In genomic region chr10:125225051-125225450, GRCh38 we compare ENCODE assay signal across 32 cellular contexts.
"Had no signal": no experiment of that assay in that cellular context is flagged by ENCODE, and none has a peak within 500 bp of the region (broad histone marks: within the 10 kb centered on the region; RNA-seq: fewer than 3 reads in every experiment).

No MANE protein-coding gene starts in this region.

- H3K27ac Mint-ChIP-seq: activated CD4-positive, alpha-beta memory T cell treated with anti-CD3 and anti-CD28 coated beads for 36 hours; activated CD4-positive, alpha-beta T cell treated with anti-CD3 and anti-CD28 coated beads for 36 hours; activated CD4-positive, alpha-beta T cell treated with anti-CD3 and anti-CD28 coated beads, Interleukin-2, amount 10 ng/mL, durations not matched to agents 24 days and 14 days; activated CD8-positive, alpha-beta memory T cell treated with anti-CD3 and anti-CD28 coated beads, Interleukin-2, amount 10 ng/mL, durations not matched to agents 7 days and 5 days; activated CD8-positive, alpha-beta T cell treated with anti-CD3 and anti-CD28 coated beads, Interleukin-2, amount 10 ng/mL, durations not matched to agents 7 days and 5 days; activated naive CD4-positive, alpha-beta T cell treated with anti-CD3 and anti-CD28 coated beads for 36 hours; activated naive CD4-positive, alpha-beta T cell treated with anti-CD3 and anti-CD28 coated beads, Interleukin-2, amount 50 U/mL, for 24 hours; activated naive CD8-positive, alpha-beta T cell treated with anti-CD3 and anti-CD28 coated beads for 36 hours; activated naive CD8-positive, alpha-beta T cell treated with anti-CD3 and anti-CD28 coated beads, Interleukin-2, amount 50 U/mL, for 24 hours; activated T-helper 1 cell treated with anti-CD3 and anti-CD28 coated beads, Interleukin-12 subunit alpha, Interleukin-12 subunit beta, Interleukin-2, Interleukin-4 antibody, amounts not matched to agents 30 ng/mL and 10 ng/mL and 1 ng/mL, durations not matched to agents 14 hours and 24 hours and 36 hours; activated T-helper 2 cell treated with anti-CD3 and anti-CD28 coated beads, Interferon-gamma antibody, Interleukin-2, Interleukin-4, amounts not matched to agents 10 μg/mL and 5 μg/mL and 100 μg/mL, durations not matched to agents 14 hours and 24 hours and 36 hours; dendritic cell treated with granulocyte-macrophage colony-stimulating factor and Interleukin-4, amounts not matched to agents 40 ng/mL and 50 ng/mL, for 4 days had no signal

- H3K9me3 Mint-ChIP-seq: activated naive CD4-positive, alpha-beta T cell treated with anti-CD3 and anti-CD28 coated beads, Interleukin-2, amount 50 U/mL, for 24 hours; activated naive CD8-positive, alpha-beta T cell treated with anti-CD3 and anti-CD28 coated beads, Interleukin-2, amount 50 U/mL, for 24 hours; brain; central memory CD8-positive, alpha-beta T cell had no signal

- H3K36me3 Mint-ChIP-seq: activated CD4-positive, alpha-beta memory T cell treated with anti-CD3 and anti-CD28 coated beads for 36 hours; activated CD8-positive, alpha-beta memory T cell treated with anti-CD3 and anti-CD28 coated beads, Interleukin-2, amount 10 ng/mL, durations not matched to agents 7 days and 5 days; activated naive CD4-positive, alpha-beta T cell treated with anti-CD3 and anti-CD28 coated beads, Interleukin-2, amount 50 U/mL, for 24 hours; activated naive CD8-positive, alpha-beta T cell treated with anti-CD3 and anti-CD28 coated beads for 36 hours; brain had no signal

- H3K4me3 Mint-ChIP-seq: activated CD4-positive, alpha-beta memory T cell treated with anti-CD3 and anti-CD28 coated beads for 36 hours; activated CD4-positive, alpha-beta T cell treated with anti-CD3 and anti-CD28 coated beads for 36 hours; activated CD4-positive, alpha-beta T cell treated with anti-CD3 and anti-CD28 coated beads, Interleukin-2, amount 10 ng/mL, durations not matched to agents 24 days and 14 days; activated CD8-positive, alpha-beta memory T cell treated with anti-CD3 and anti-CD28 coated beads, Interleukin-2, amount 10 ng/mL, durations not matched to agents 7 days and 5 days; activated CD8-positive, alpha-beta T cell treated with anti-CD3 and anti-CD28 coated beads, Interleukin-2, amount 10 ng/mL, durations not matched to agents 7 days and 5 days; activated naive CD4-positive, alpha-beta T cell treated with anti-CD3 and anti-CD28 coated beads for 36 hours; activated naive CD4-positive, alpha-beta T cell treated with anti-CD3 and anti-CD28 coated beads, Interleukin-2, amount 50 U/mL, for 24 hours; activated naive CD8-positive, alpha-beta T cell treated with anti-CD3 and anti-CD28 coated beads for 36 hours; activated naive CD8-positive, alpha-beta T cell treated with anti-CD3 and anti-CD28 coated beads, Interleukin-2, amount 50 U/mL, for 24 hours; activated T-helper 1 cell treated with anti-CD3 and anti-CD28 coated beads, Interleukin-12 subunit alpha, Interleukin-12 subunit beta, Interleukin-2, Interleukin-4 antibody, amounts not matched to agents 30 ng/mL and 10 ng/mL and 1 ng/mL, durations not matched to agents 14 hours and 24 hours and 36 hours; brain; central memory CD8-positive, alpha-beta T cell; dendritic cell treated with granulocyte-macrophage colony-stimulating factor and Interleukin-4, amounts not matched to agents 40 ng/mL and 50 ng/mL, for 4 days had no signal

- H3K27me3 ChIP-seq: ascending aorta, breast epithelium, foreskin keratinocyte, gastrocnemius medialis had no signal

- H3K4me3 ChIP-seq: ascending aorta, breast epithelium, coronary artery, dorsolateral prefrontal cortex, esophagus muscularis mucosa, gastrocnemius medialis, heart left ventricle had no signal

- H3K4me1 ChIP-seq: ascending aorta, breast epithelium, esophagus muscularis mucosa, foreskin keratinocyte, gastrocnemius medialis, heart left ventricle had no signal

- H3K9me3 ChIP-seq: ascending aorta, breast epithelium, esophagus muscularis mucosa, gastrocnemius medialis, heart left ventricle had no signal

- H3K4me1 Mint-ChIP-seq: activated CD4-positive, alpha-beta T cell treated with anti-CD3 and anti-CD28 coated beads for 36 hours; activated CD4-positive, alpha-beta T cell treated with anti-CD3 and anti-CD28 coated beads, Interleukin-2, amount 10 ng/mL, durations not matched to agents 24 days and 14 days; activated CD8-positive, alpha-beta memory T cell treated with anti-CD3 and anti-CD28 coated beads, Interleukin-2, amount 10 ng/mL, durations not matched to agents 7 days and 5 days; activated naive CD4-positive, alpha-beta T cell treated with anti-CD3 and anti-CD28 coated beads, Interleukin-2, amount 50 U/mL, for 24 hours; activated naive CD8-positive, alpha-beta T cell treated with anti-CD3 and anti-CD28 coated beads for 36 hours; activated naive CD8-positive, alpha-beta T cell treated with anti-CD3 and anti-CD28 coated beads, Interleukin-2, amount 50 U/mL, for 24 hours; central memory CD8-positive, alpha-beta T cell had no signal

- DNase-seq: activated CD4-positive, alpha-beta memory T cell treated with anti-CD3 and anti-CD28 coated beads for 36 hours; activated CD4-positive, alpha-beta T cell treated with anti-CD3 and anti-CD28 coated beads for 36 hours; activated CD4-positive, alpha-beta T cell treated with anti-CD3 and anti-CD28 coated beads, Interleukin-2, amount 10 ng/mL, durations not matched to agents 24 days and 14 days; activated CD4-positive, CD25-positive, alpha-beta regulatory T cell; activated CD4-positive, CD25-positive, alpha-beta regulatory T cell treated with anti-CD3 and anti-CD28 coated beads, Interleukin-2, amount 50 U/mL, for 72 hours; activated CD8-positive, alpha-beta memory T cell treated with anti-CD3 and anti-CD28 coated beads, Interleukin-2, amount 10 ng/mL, durations not matched to agents 7 days and 5 days; activated CD8-positive, alpha-beta memory T cell treated with anti-CD3 and anti-CD28 coated beads, Interleukin-2, amount 50 U/mL, for 4 hours; activated CD8-positive, alpha-beta T cell treated with anti-CD3 and anti-CD28 coated beads, Interleukin-2, amount 10 ng/mL, durations not matched to agents 7 days and 5 days; activated effector memory CD4-positive, alpha-beta T cell treated with anti-CD3 and anti-CD28 coated beads, Interleukin-2, amount 50 U/mL, for 16 hours; activated naive CD4-positive, alpha-beta T cell treated with anti-CD3 and anti-CD28 coated beads for 36 hours; activated naive CD8-positive, alpha-beta T cell treated with anti-CD3 and anti-CD28 coated beads for 36 hours; activated naive CD8-positive, alpha-beta T cell treated with anti-CD3 and anti-CD28 coated beads, Interleukin-2, amount 50 U/mL, for 24 hours; activated T-cell treated with anti-CD3 and anti-CD28 coated beads, Interleukin-2, amount 50 U/mL, for 1 hour; activated T-cell treated with anti-CD3 and anti-CD28 coated beads, Interleukin-2, amount 50 U/mL, for 48 hours; dorsolateral prefrontal cortex; effector memory CD4-positive, alpha-beta T cell; erythroblast; foreskin keratinocyte; gastrocnemius medialis; glutamatergic neuron; heart left ventricle; T-helper 2 cell had no signal

- H3K36me3 ChIP-seq: ascending aorta, breast epithelium, esophagus muscularis mucosa, gastrocnemius medialis, heart left ventricle had no signal

- H3K27me3 Mint-ChIP-seq: activated CD4-positive, alpha-beta T cell treated with anti-CD3 and anti-CD28 coated beads, Interleukin-2, amount 10 ng/mL, durations not matched to agents 24 days and 14 days; activated CD8-positive, alpha-beta memory T cell treated with anti-CD3 and anti-CD28 coated beads, Interleukin-2, amount 10 ng/mL, durations not matched to agents 7 days and 5 days had no signal

- H3K27ac ChIP-seq: ascending aorta, breast epithelium, coronary artery, dorsolateral prefrontal cortex, esophagus muscularis mucosa, foreskin keratinocyte, gastrocnemius medialis, heart left ventricle had no signal

- ATAC-seq: activated CD4-positive, alpha-beta T cell treated with anti-CD3 and anti-CD28 coated beads for 36 hours; activated CD8-positive, alpha-beta memory T cell treated with anti-CD3 and anti-CD28 coated beads, Interleukin-2, amount 10 ng/mL, durations not matched to agents 7 days and 5 days; activated CD8-positive, alpha-beta T cell treated with anti-CD3 and anti-CD28 coated beads, Interleukin-2, amount 10 ng/mL, durations not matched to agents 7 days and 5 days; activated naive CD8-positive, alpha-beta T cell treated with anti-CD3 and anti-CD28 coated beads, Interleukin-2, amount 50 U/mL, for 24 hours; foreskin keratinocyte; gastrocnemius medialis; heart left ventricle had no signal
